ENCODE assay signal across 8 cellular contexts in genomic region chr22:19109198-19110063, GRCh38. TPM values are rescaled to one million over a fixed set of nuclear protein-coding genes. Genes with fewer than 3 reads are reported as not detected.
DNase-seq lines count a peak whose midpoint lies in the region; ATAC-seq, FAIRE-seq and TF ChIP-seq lines count a peak whose summit lies in the region.

No MANE protein-coding gene starts in this region.

- intact Hi-C loops in kidney (cut with DNase I), result no loop called here

- no peak for FAIRE-seq in kidney (lab: Jason Lieb, UNC)

- peak overlapping the region in 1 of 2 donors; percentile 34 for H3K27ac ChIP-seq in kidney (ENCODE audit: low read depth in 2 of 2, low read length in 2 of 2)

- TF ChIP-seq CTCF in kidney (IDR thresholded peaks at IDR 0.05; ENCODE audit: borderline replicate concordance, extremely low read depth, insufficient read depth), result no peak

- H3K9ac ChIP-seq in kidney (ENCODE audit: low read length in 2 of 2), result no peak overlapping the region

- peak; percentile 11 for DNase-seq in DMS153 treated with DMSO at 0.1 percent for 48 hours (lab: John Stamatoyannopoulos, UW; ENCODE audit: unreplicated experiment)
- DNase-seq in Jurkat, Clone E6-1 (ENCODE audit: low read depth, low spot score), result peak; percentile 90
- DNase-seq in activated CD4-positive, alpha-beta T cell treated with anti-CD3 and anti-CD28 coated beads, Interleukin-2, amount 50 U/mL, for 4 hours, result peak; percentile 26 to 32
- DNase-seq in fibroblast of gingiva (ENCODE audit: low read depth), result peak; percentile 83
- peak; percentile 56 for DNase-seq in skeletal muscle cell (ENCODE audit: low read depth)
- no peak for DNase-seq in kidney

- H3K36me3 ChIP-seq in kidney (ENCODE audit: control insufficient read depth in 1 of 2, insufficient read depth in 2 of 2, low read length in 2 of 2), result no peaks in the 10 kb centered on the region

- peak overlapping the region; percentile 21 for H3K4me3 ChIP-seq in Jurkat, Clone E6-1 (ENCODE audit: low read length)
- H3K4me3 ChIP-seq in skeletal muscle cell (ENCODE audit: low read depth, low read length) (no peak overlapping the region), kidney (ENCODE audit: low read length in 2 of 2) (no peak overlapping the region)

- H3K9me3 ChIP-seq in kidney (ENCODE audit: control insufficient read depth in 1 of 2, low read length in 2 of 2), result no peaks in the 10 kb centered on the region

- peaks cover 0 to 11% of the 10 kb centered on the region in 2 donors for H3K4me1 ChIP-seq in kidney (ENCODE audit: control insufficient read depth in 1 of 2, insufficient read depth in 1 of 2, low read depth in 1 of 2, low read length in 2 of 2)

- ATAC-seq in GM21447 (IDR thresholded peaks at IDR 0.05; ENCODE audit: unreplicated experiment) (peak; percentile 78), HG03457 (IDR thresholded peaks at IDR 0.05; ENCODE audit: unreplicated experiment) (no peak)

RNA-seq across cellular contexts. Expression of gene DGCR2, which starts 12.8 kb away (rescaled TPM):
- polyA plus RNA-seq in Jurkat, Clone E6-1 (2012; ENCODE audit: insufficient read depth, insufficient read length), result 22.2 TPM
- 67.7 TPM for total RNA-seq in kidney
- polyA plus RNA-seq in kidney (ENCODE audit: insufficient read depth, low read depth, low replicate concordance), result 37.5 TPM

RNA-seq across cellular contexts. Expression of gene TSSK2, which starts 21.7 kb away (rescaled TPM):
- not detected for polyA plus RNA-seq in Jurkat, Clone E6-1 (2012; ENCODE audit: insufficient read depth, insufficient read length)
- total RNA-seq in kidney, result not detected
- polyA plus RNA-seq in kidney (ENCODE audit: insufficient read depth, low read depth, low replicate concordance), result not detected

RNA-seq across cellular contexts. Expression of gene ESS2, which starts 35.0 kb away (rescaled TPM):
- polyA plus RNA-seq in Jurkat, Clone E6-1 (2012; ENCODE audit: insufficient read depth, insufficient read length), result 23.4 TPM
- 14.3 TPM for total RNA-seq in kidney
- polyA plus RNA-seq in kidney (ENCODE audit: insufficient read depth, low read depth, low replicate concordance), result 15.3 TPM

RNA-seq across cellular contexts. Expression of gene GSC2, which starts 40.7 kb away (rescaled TPM):
- not detected for polyA plus RNA-seq in Jurkat, Clone E6-1 (2012; ENCODE audit: insufficient read depth, insufficient read length)
- total RNA-seq in kidney, result not detected
- polyA plus RNA-seq in kidney (ENCODE audit: insufficient read depth, low read depth, low replicate concordance), result not detected
